In genomic region chr9:133971121-133971951, GRCh38 we compare ENCODE assay signal across 19 cellular contexts. TPM values are rescaled to one million over a fixed set of nuclear protein-coding genes. Genes with fewer than 3 reads are reported as not detected.
DNase-seq lines count a peak whose midpoint lies in the region; ATAC-seq, FAIRE-seq and TF ChIP-seq lines count a peak whose summit lies in the region.
"Had no signal": no experiment of that assay in that cellular context is flagged by ENCODE, and none has a peak within 500 bp of the region (broad histone marks: within the 10 kb centered on the region; RNA-seq: fewer than 3 reads in every experiment).

No MANE protein-coding gene starts in this region.

- H3K36me3 ChIP-seq in OCI-LY3 (replicated peaks; ENCODE audit: low read depth, low read length), result peaks cover 5% of the 10 kb centered on the region
- H3K36me3 ChIP-seq: breast epithelium, upper lobe of left lung had no signal

- H3K9ac ChIP-seq in OCI-LY3 (ENCODE audit: low read length), result no peak overlapping the region

- intact Hi-C loops in left ventricle myocardium superior (cut with micrococcal nuclease), result no loop called here
- intact Hi-C loops in posterior vena cava (cut with DNase I), result loop anchor here in 1 of 2 donors (5.0 kb wide), 1 partner anchor 1921 kb away; no protein-coding TSS in a partner anchor

- ATAC-seq in left ventricle myocardium superior (no peak), HG02588 (IDR thresholded peaks at IDR 0.05; ENCODE audit: unreplicated experiment) (no peak), HG02885 (IDR thresholded peaks at IDR 0.05; ENCODE audit: poor library complexity, unreplicated experiment) (no peak)
- ATAC-seq: activated CD8-positive, alpha-beta memory T cell treated with anti-CD3 and anti-CD28 coated beads, Interleukin-2, amount 10 ng/mL, durations not matched to agents 7 days and 5 days; natural killer cell; WTC11 had no signal

- no peak overlapping the region for H3K27ac ChIP-seq in OCI-LY3 (ENCODE audit: low read length)
- H3K27ac ChIP-seq: breast epithelium had no signal

- peaks cover 48% of the 10 kb centered on the region for H3K4me1 ChIP-seq in OCI-LY3 (ENCODE audit: low read length)
- H3K4me1 ChIP-seq: breast epithelium had no signal

- no peaks in the 10 kb centered on the region for H3K27me3 ChIP-seq in OCI-LY3 (ENCODE audit: low read depth, low read length)
- H3K27me3 ChIP-seq: breast epithelium, upper lobe of left lung had no signal

- in situ Hi-C loops in KBM-7 (cut with MboI; ENCODE audit: low pct_unique_long_range_greater_than_20kb, low sequenced_read_pairs), result no loop called here

- no peak for TF ChIP-seq CTCF in OCI-LY3 (IDR thresholded peaks at IDR 0.05; ENCODE audit: low read depth, low read length)

- peaks cover 100% of the 10 kb centered on the region for H3K79me2 ChIP-seq in OCI-LY3 (ENCODE audit: low read length)

- H3K4me2 ChIP-seq in OCI-LY3 (ENCODE audit: low read length), result peak overlapping the region; percentile 12; the same call in 1 of the 2 replicates

- FAIRE-seq in frontal cortex (lab: Jason Lieb, UNC), result no peak

- H3K9me3 ChIP-seq in OCI-LY3 (ENCODE audit: insufficient read depth, low read length), result no peaks in the 10 kb centered on the region
- H3K9me3 ChIP-seq: breast epithelium, upper lobe of left lung had no signal

- DNase-seq in ELF-1 (ENCODE audit: low read depth, low spot score) (peak; percentile 72), left ventricle myocardium superior (peak; percentile 24), posterior vena cava (ENCODE audit: low spot score) (peak; percentile 60), frontal cortex (ENCODE audit: low spot score in 2 of 2) (no peak), KBM-7 (no peak)
- DNase-seq: activated CD8-positive, alpha-beta memory T cell treated with anti-CD3 and anti-CD28 coated beads, Interleukin-2, amount 10 ng/mL, durations not matched to agents 7 days and 5 days; activated naive CD4-positive, alpha-beta T cell treated with Interleukin-2 at 50 U/mL for 16 hours; DMS153; HCEC 1CT; Kasumi-1; natural killer cell; NCI-H146; stimulated activated CD4-positive, alpha-beta T cell treated with anti-CD3 and anti-CD28 coated beads, Interleukin-2, amount 100 ng/mL, for 48 hours had no signal

- no peak overlapping the region for H2AFZ ChIP-seq in OCI-LY3 (ENCODE audit: low read depth, low read length)

- no peak overlapping the region for H3K4me3 ChIP-seq in OCI-LY3 (ENCODE audit: low read length)
- H3K4me3 ChIP-seq: breast epithelium, upper lobe of left lung had no signal

- H4K20me1 ChIP-seq in OCI-LY3 (ENCODE audit: insufficient read depth, low read length), result peaks cover 76% of the 10 kb centered on the region

RNA-seq across cellular contexts. Expression of gene VAV2, which starts 20.8 kb away (rescaled TPM):
- total RNA-seq in left ventricle myocardium superior (6.1 TPM), posterior vena cava (10 to 100 TPM; 12.9 to 17.9 TPM), frontal cortex (31.0 TPM)

RNA-seq across cellular contexts. Expression of gene BRD3OS, which starts 53.9 kb away (rescaled TPM):
- 4.7 TPM for total RNA-seq in left ventricle myocardium superior
- 10 to 100 TPM; 11.9 to 14.3 TPM for total RNA-seq in posterior vena cava
- total RNA-seq in frontal cortex, result 23.6 TPM

Comparison
In these comparisons a context has a peak if more than half of its experiments do, and no peak if none do; other contexts are left out.
1. DNase-seq: peak in ELF-1 (single experiment), left ventricle myocardium superior (single experiment) and posterior vena cava (single experiment); none in frontal cortex (0 of 2) and KBM-7 (single experiment).